ENCODE assay signal across 21 cellular contexts in genomic region chr1:232915212-232915611, GRCh38. TPM values are rescaled to one million over a fixed set of nuclear protein-coding genes. Genes with fewer than 3 reads are reported as not detected.
DNase-seq lines count a peak whose midpoint lies in the region; ATAC-seq, FAIRE-seq and TF ChIP-seq lines count a peak whose summit lies in the region.
"Had no signal": no experiment of that assay in that cellular context is flagged by ENCODE, and none has a peak within 500 bp of the region (broad histone marks: within the 10 kb centered on the region; RNA-seq: fewer than 3 reads in every experiment).

No MANE protein-coding gene starts in this region.

- no peak overlapping the region for H3K27ac ChIP-seq in keratinocyte (ENCODE audit: control insufficient read depth, insufficient read depth, low read length)
- no peak overlapping the region for H3K27ac ChIP-seq in pancreas
- H3K27ac ChIP-seq: BLaER1 had no signal

- no peaks in the 10 kb centered on the region for H3K36me3 Mint-ChIP-seq in activated naive CD8-positive, alpha-beta T cell treated with anti-CD3 and anti-CD28 coated beads for 36 hours
- H3K36me3 Mint-ChIP-seq: CD14-positive monocyte; CD4-positive, alpha-beta memory T cell; IgD-negative memory B cell had no signal

- no peak for ATAC-seq in pancreas
- ATAC-seq: HCT116, HepG2 had no signal

- H3K27me3 ChIP-seq in bronchial epithelial cell (ENCODE audit: control insufficient read depth, insufficient read depth, low read length) (no peaks in the 10 kb centered on the region), keratinocyte (ENCODE audit: control insufficient read depth, extremely low read depth, insufficient read depth, low read length) (no peaks in the 10 kb centered on the region), pancreas (no peaks in the 10 kb centered on the region)
- H3K27me3 ChIP-seq: BLaER1 had no signal

- intact Hi-C loops in pancreas (cut with DNase I) = no loop called here

- H3K27ac Mint-ChIP-seq in activated naive CD8-positive, alpha-beta T cell treated with anti-CD3 and anti-CD28 coated beads for 36 hours = no peak overlapping the region
- H3K27ac Mint-ChIP-seq: CD14-positive monocyte; CD4-positive, alpha-beta memory T cell; HFFc6; IgD-negative memory B cell had no signal

- H2AFZ ChIP-seq in keratinocyte (ENCODE audit: control insufficient read depth, low read length) = peak overlapping the region; percentile 41

- H3K4me3 Mint-ChIP-seq in activated naive CD8-positive, alpha-beta T cell treated with anti-CD3 and anti-CD28 coated beads for 36 hours = no peak overlapping the region
- H3K4me3 Mint-ChIP-seq: CD14-positive monocyte; CD4-positive, alpha-beta memory T cell; HFFc6; IgD-negative memory B cell had no signal

- H3K4me2 ChIP-seq in keratinocyte (ENCODE audit: control insufficient read depth, extremely low read depth, insufficient read depth, low read depth, low read length) = peak overlapping the region; percentile 11
- H3K4me2 ChIP-seq: BLaER1 had no signal

- peaks cover 13% of the 10 kb centered on the region for H3K4me1 Mint-ChIP-seq in activated naive CD8-positive, alpha-beta T cell treated with anti-CD3 and anti-CD28 coated beads for 36 hours
- H3K4me1 Mint-ChIP-seq: CD14-positive monocyte, IgD-negative memory B cell had no signal

- H3K9me1 ChIP-seq in keratinocyte (ENCODE audit: control insufficient read depth, extremely low read depth, insufficient read depth, low read length) = no peaks in the 10 kb centered on the region

- DNase-seq in NCI-H2029 (lab: John Stamatoyannopoulos, UW) (peak; percentile 6), NCI-H2029 treated with DMSO at 0.1 percent for 48 hours (lab: John Stamatoyannopoulos, UW) (no peak), GM12891 (ENCODE audit: insufficient read length, low spot score) (no peak), bronchial epithelial cell (ENCODE audit: low read depth) (peak; percentile 50), keratinocyte (ENCODE audit: low read depth, low spot score) (no peak), pancreas (no peak)
- DNase-seq in activated naive CD8-positive, alpha-beta T cell treated with anti-CD3 and anti-CD28 coated beads for 36 hours = no peak
- DNase-seq in activated T-cell treated with anti-CD3 and anti-CD28 coated beads, Interleukin-2, amount 50 U/mL, for 1 hour = no peak
- DNase-seq: 8988T; CD4-positive, alpha-beta memory T cell; DMS153; DND-41; EL; GOT3; H7; HFFc6 had no signal

- H3K4me1 ChIP-seq in keratinocyte (ENCODE audit: control insufficient read depth, extremely low read depth, insufficient read depth, low read length) (peaks cover 11% of the 10 kb centered on the region), pancreas (no peaks in the 10 kb centered on the region)

- peaks cover 4% of the 10 kb centered on the region for H3K27me3 Mint-ChIP-seq in activated naive CD8-positive, alpha-beta T cell treated with anti-CD3 and anti-CD28 coated beads for 36 hours

- H3K36me3 ChIP-seq in bronchial epithelial cell (ENCODE audit: control insufficient read depth, insufficient read depth, low read length) (no peaks in the 10 kb centered on the region), keratinocyte (ENCODE audit: control insufficient read depth in 2 of 2, extremely low read depth in 1 of 2, insufficient read depth in 2 of 2, low read length in 2 of 2) (no peaks in the 10 kb centered on the region), pancreas (no peaks in the 10 kb centered on the region)
- H3K36me3 ChIP-seq: BLaER1 had no signal

- no peak for TF ChIP-seq POLR2A in GM12891 (IDR thresholded peaks at IDR 0.05; ENCODE audit: low read depth, low read length)

- peak; percentile 23 for FAIRE-seq in GM12891 (lab: Jason Lieb, UNC)
- no peak for FAIRE-seq in bronchial epithelial cell (lab: Jason Lieb, UNC)
- peak; percentile 93 for FAIRE-seq in keratinocyte (lab: Jason Lieb, UNC)
- FAIRE-seq in pancreas (lab: Jason Lieb, UNC) = no peak
- FAIRE-seq: HepG2 had no signal

- dilution Hi-C loops in keratinocyte (cut with MboI; ENCODE audit: extremely low pct_ligation_motif_present, low sequenced_read_pairs) = no loop called here

- no peak for TF ChIP-seq CTCF in bronchial epithelial cell (IDR thresholded peaks at IDR 0.05; ENCODE audit: insufficient read depth, low read length, severe bottlenecking)
- no peak for TF ChIP-seq CTCF in keratinocyte (optimal IDR thresholded peaks at IDR 0.05 in 1 of 3, IDR thresholded peaks at IDR 0.05 in 1 of 3, conservative IDR thresholded peaks at IDR 0.05 in 1 of 3; ENCODE audit: extremely low read depth in 1 of 3, insufficient read depth in 2 of 3, low read length in 3 of 3)
- no peak for TF ChIP-seq CTCF in pancreas (IDR thresholded peaks at IDR 0.05)

- no peaks in the 10 kb centered on the region for H3K9me3 Mint-ChIP-seq in activated naive CD8-positive, alpha-beta T cell treated with anti-CD3 and anti-CD28 coated beads for 36 hours

- WGBS in pancreas, 2 donors = 58 to 80% methylated on average over 4 of the region's 4 CpGs

- H4K20me1 ChIP-seq in keratinocyte (ENCODE audit: control insufficient read depth, extremely low read depth, insufficient read depth, low read length) = no peaks in the 10 kb centered on the region
- H4K20me1 ChIP-seq: BLaER1 had no signal

- no peak overlapping the region for H3K9ac ChIP-seq in keratinocyte (ENCODE audit: control insufficient read depth, extremely low read depth, insufficient read depth, low read length)
- H3K9ac ChIP-seq: BLaER1 had no signal

- H3K9me3 ChIP-seq in keratinocyte (ENCODE audit: control insufficient read depth, low read depth, low read length) (no peaks in the 10 kb centered on the region), pancreas (no peaks in the 10 kb centered on the region)

- no peak overlapping the region for H3K4me3 ChIP-seq in bronchial epithelial cell (ENCODE audit: low read depth, low read length)
- H3K4me3 ChIP-seq in keratinocyte (ENCODE audit: control insufficient read depth in 2 of 3, extremely low read depth in 1 of 3, insufficient read depth in 2 of 3, low read depth in 1 of 3, low read length in 3 of 3) = no peak overlapping the region
- no peak overlapping the region for H3K4me3 ChIP-seq in pancreas
- H3K4me3 ChIP-seq: BLaER1 had no signal

- no peaks in the 10 kb centered on the region for H3K79me2 ChIP-seq in keratinocyte (ENCODE audit: control insufficient read depth, insufficient read depth, low read length)

TF ChIP-seq in GM12891, 5 proteins besides CTCF, POLR2A, EP300 and RAD21:
- TF ChIP-seq POU2F2 (IDR thresholded peaks at IDR 0.05; ENCODE audit: low read depth, low read length) (no peak), POLR2AphosphoS5 (IDR thresholded peaks at IDR 0.05; ENCODE audit: low read depth, low read length) (no peak), SPI1 (IDR thresholded peaks at IDR 0.05; ENCODE audit: low read depth, low read length) (no peak), PAX5 (IDR thresholded peaks at IDR 0.05; ENCODE audit: insufficient read depth, low read length, severe bottlenecking) (no peak), TAF1 (IDR thresholded peaks at IDR 0.05; ENCODE audit: low read depth, low read length) (no peak)

RNA-seq across cellular contexts. Expression of gene NTPCR, which starts 35.2 kb away (rescaled TPM):
- polyA plus RNA-seq in GM12891 (2012; ENCODE audit: low read depth, missing spikeins) = 39.1 TPM
- total RNA-seq in bronchial epithelial cell (11.6 and 13.4 TPM in 2 replicates), pancreas (10 to 100 TPM in 5 of 6 donors, 1 to 10 TPM in 1; 10.0 to 24.6 (median 19.1) TPM)
- polyA plus RNA-seq in keratinocyte (25.2 to 40.0 TPM (median 31.5 TPM) in 3 replicates), pancreas (10 to 100 TPM; 23.0 to 40.6 TPM)
- polyA plus RNA-seq in keratinocyte (2011; ENCODE audit: low read depth) = 18.1 TPM
- polyA plus RNA-seq in keratinocyte (2011; cell fraction: cytosol; rRNA removed) = 33.7 and 42.9 TPM in 2 replicates
- polyA plus RNA-seq in keratinocyte (2011; cell fraction: nucleus; rRNA removed) = 16.6 and 17.1 TPM in 2 replicates
- 40.9 and 43.3 TPM in 2 replicates for polyA plus RNA-seq in keratinocyte (2012; ENCODE audit: low replicate concordance)
- 3.7 to 11.9 TPM (median 9.1 TPM) in 3 replicates for polyA minus RNA-seq in keratinocyte
- polyA minus RNA-seq in keratinocyte (2011; cell fraction: cytosol; rRNA and poly(A)+ RNA removed) = 14.0 TPM
- 4.6 and 6.2 TPM in 2 replicates for polyA minus RNA-seq in keratinocyte (2011; cell fraction: nucleus; rRNA and poly(A)+ RNA removed)
- 10 to 100 TPM; 32.4 to 32.9 TPM for total RNA-seq in activated naive CD8-positive, alpha-beta T cell treated with anti-CD3 and anti-CD28 coated beads for 36 hours

Comparison
In these comparisons a context has a peak if more than half of its experiments do, and no peak if none do; other contexts are left out.
1. DNase-seq: peak in NCI-H2029 (single experiment) and bronchial epithelial cell (single experiment); none in NCI-H2029 treated with DMSO at 0.1 percent for 48 hours (single experiment), GM12891 (single experiment), keratinocyte (single experiment), pancreas (0 of 6), activated naive CD8-positive, alpha-beta T cell treated with anti-CD3 and anti-CD28 coated beads for 36 hours (single experiment) and activated T-cell treated with anti-CD3 and anti-CD28 coated beads, Interleukin-2, amount 50 U/mL, for 1 hour (single experiment).